ENCODE assay signal across 1 cellular context in genomic region chr1:200625381-200625824, GRCh38.
TF ChIP-seq lines count a peak whose summit lies in the region.

No MANE protein-coding gene starts in this region.

TF ChIP-seq in HepG2, 621 proteins besides CTCF, POLR2A, EP300 and RAD21:
- TF ChIP-seq NAIF1 (CRISPR knock-in tag; IDR thresholded peaks at IDR 0.05; ENCODE audit: borderline replicate concordance) (no peak), HDAC2 (CRISPR knock-in tag; IDR thresholded peaks at IDR 0.05) (no peak), MED13 (CRISPR knock-in tag; IDR thresholded peaks at IDR 0.05) (no peak), ARID4A (CRISPR knock-in tag; IDR thresholded peaks at IDR 0.05; ENCODE audit: borderline replicate concordance) (no peak), NONO (IDR thresholded peaks at IDR 0.05) (no peak), NONO (CRISPR knock-in tag; conservative IDR thresholded peaks at IDR 0.05) (no peak), NCOA1 (CRISPR knock-in tag; IDR thresholded peaks at IDR 0.05) (no peak), FOXO1 (CRISPR knock-in tag; IDR thresholded peaks at IDR 0.05) (no peak), ZKSCAN1 (IDR thresholded peaks at IDR 0.05; ENCODE audit: low read length) (no peak), MZF1 (CRISPR knock-in tag; IDR thresholded peaks at IDR 0.05; ENCODE audit: borderline replicate concordance) (no peak), KLF12 (CRISPR knock-in tag; IDR thresholded peaks at IDR 0.05; ENCODE audit: borderline replicate concordance) (no peak), PHF21A (CRISPR knock-in tag; IDR thresholded peaks at IDR 0.05) (no peak), GTF2F1 (IDR thresholded peaks at IDR 0.05; ENCODE audit: low read length) (no peak), TMF1 (CRISPR knock-in tag; IDR thresholded peaks at IDR 0.05; ENCODE audit: low read depth) (no peak), ZNF713 (CRISPR knock-in tag; IDR thresholded peaks at IDR 0.05) (no peak), TARDBP (CRISPR knock-in tag; IDR thresholded peaks at IDR 0.05) (no peak)
- TF ChIP-seq, protein P1, sequence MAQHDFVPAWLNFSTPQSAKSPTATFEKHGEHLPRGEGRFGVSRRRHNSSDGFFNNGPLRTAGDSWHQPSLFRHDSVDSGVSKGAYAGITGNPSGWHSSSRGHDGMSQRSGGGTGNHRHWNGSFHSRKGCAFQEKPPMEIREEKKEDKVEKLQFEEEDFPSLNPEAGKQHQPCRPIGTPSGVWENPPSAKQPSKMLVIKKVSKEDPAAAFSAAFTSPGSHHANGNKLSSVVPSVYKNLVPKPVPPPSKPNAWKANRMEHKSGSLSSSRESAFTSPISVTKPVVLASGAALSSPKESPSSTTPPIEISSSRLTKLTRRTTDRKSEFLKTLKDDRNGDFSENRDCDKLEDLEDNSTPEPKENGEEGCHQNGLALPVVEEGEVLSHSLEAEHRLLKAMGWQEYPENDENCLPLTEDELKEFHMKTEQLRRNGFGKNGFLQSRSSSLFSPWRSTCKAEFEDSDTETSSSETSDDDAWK (CRISPR knock-in tag; IDR thresholded peaks at IDR 0.05), result no peak
